ENCODE assay signal across 18 cellular contexts in genomic region chr1:107993920-107994319, GRCh38. TPM values are rescaled to one million over a fixed set of nuclear protein-coding genes. Genes with fewer than 3 reads are reported as not detected.
DNase-seq lines count a peak whose midpoint lies in the region; ATAC-seq and TF ChIP-seq lines count a peak whose summit lies in the region.
"Had no signal": no experiment of that assay in that cellular context is flagged by ENCODE, and none has a peak within 500 bp of the region (broad histone marks: within the 10 kb centered on the region; RNA-seq: fewer than 3 reads in every experiment).

No MANE protein-coding gene starts in this region.

- intact Hi-C loops in posterior cingulate gyrus (cut with DNase I), result loop anchor here (5.0 kb wide), 1 partner anchor 58 kb away; no protein-coding TSS in a partner anchor

- DNase-seq in HT1080 (ENCODE audit: low read depth) (peak; percentile 35), RPMI7951 (ENCODE audit: low read depth) (peak; percentile 70), foreskin keratinocyte (peak in 1 of 2 donors; percentile 75), posterior cingulate gyrus (peak in 6 of 10 donors; percentile 3 to 68 (median 17)), foreskin melanocyte (no peak), coronary artery (ENCODE audit: low spot score) (no peak)
- DNase-seq: activated naive CD8-positive, alpha-beta T cell treated with anti-CD3 and anti-CD28 coated beads, Interleukin-2, amount 50 U/mL, for 24 hours; AML-193; endodermal cell; lower lobe of right lung; naive thymus-derived CD4-positive, alpha-beta T cell; NCI-H1092 treated with DMSO at 0.1 percent for 48 hours; NCI-H2171; stimulated activated naive B cell treated with anti-CD40 and anti-IgM and Interleukin-4, amounts not matched to agents 10 μg/mL and 1 μg/mL and 100 μg/mL, for 72 hours; T-helper 17 cell had no signal

- no peaks in the 10 kb centered on the region for H3K4me1 ChIP-seq in foreskin keratinocyte
- H3K4me1 ChIP-seq: lower lobe of right lung, tibial nerve had no signal

- no peak overlapping the region for H3K27ac ChIP-seq in foreskin keratinocyte
- no peak overlapping the region for H3K27ac ChIP-seq in coronary artery
- H3K27ac ChIP-seq: lower lobe of right lung, tibial nerve had no signal

- H3K27me3 ChIP-seq in foreskin keratinocyte, result no peaks in the 10 kb centered on the region
- H3K27me3 ChIP-seq: tibial nerve had no signal

- no peak for TF ChIP-seq CTCF in foreskin keratinocyte (conservative IDR thresholded peaks at IDR 0.05)
- no peak for TF ChIP-seq CTCF in coronary artery (IDR thresholded peaks at IDR 0.05)

- H3K4me3 ChIP-seq in coronary artery, result no peak overlapping the region
- H3K4me3 ChIP-seq: lower lobe of right lung, tibial nerve had no signal

- ATAC-seq in foreskin keratinocyte, result peak; percentile 18
- ATAC-seq in GM21529 (IDR thresholded peaks at IDR 0.05; ENCODE audit: unreplicated experiment), result no peak
- ATAC-seq: activated naive CD8-positive, alpha-beta T cell treated with anti-CD3 and anti-CD28 coated beads, Interleukin-2, amount 50 U/mL, for 24 hours; activated T-helper 17 cell treated with anti-CD3 and anti-CD28 coated beads, Interleukin-2, amount 50 U/mL, for 72 hours; lower lobe of right lung; naive thymus-derived CD4-positive, alpha-beta T cell; stimulated activated naive B cell treated with anti-CD40 and anti-IgM and Interleukin-4, amounts not matched to agents 10 μg/mL and 1 μg/mL and 100 μg/mL, for 72 hours; T-helper 17 cell had no signal

RNA-seq across cellular contexts. Expression of gene VAV3, which starts 28.9 kb away (rescaled TPM):
- total RNA-seq in HT1080 (2014; rRNA removed; shearing (Covaris generic)), result 3.7 and 5.7 TPM in 2 replicates
- 0.69 and 2.0 TPM in 2 replicates for polyA plus RNA-seq in HT1080 (2015; cell fraction: cytosol; rRNA removed)
- polyA plus RNA-seq in HT1080 (2015; cell fraction: nucleus; rRNA removed), result 1.1 and 3.2 TPM in 2 replicates
- 0.84 and 1.7 TPM in 2 replicates for total RNA-seq in RPMI7951 (2014; rRNA removed; shearing (Covaris generic))
- 9.7 and 10.3 TPM in 2 replicates for total RNA-seq in foreskin keratinocyte
- 2.2 and 2.6 TPM in 2 replicates for polyA plus RNA-seq in foreskin keratinocyte

Comparison
In these comparisons a context has a peak if more than half of its experiments do, and no peak if none do; other contexts are left out.
1. DNase-seq: peak in HT1080 (single experiment), RPMI7951 (single experiment) and posterior cingulate gyrus (6 of 10); none in foreskin melanocyte (single experiment) and coronary artery (single experiment).